In the genomic region with DNA sequence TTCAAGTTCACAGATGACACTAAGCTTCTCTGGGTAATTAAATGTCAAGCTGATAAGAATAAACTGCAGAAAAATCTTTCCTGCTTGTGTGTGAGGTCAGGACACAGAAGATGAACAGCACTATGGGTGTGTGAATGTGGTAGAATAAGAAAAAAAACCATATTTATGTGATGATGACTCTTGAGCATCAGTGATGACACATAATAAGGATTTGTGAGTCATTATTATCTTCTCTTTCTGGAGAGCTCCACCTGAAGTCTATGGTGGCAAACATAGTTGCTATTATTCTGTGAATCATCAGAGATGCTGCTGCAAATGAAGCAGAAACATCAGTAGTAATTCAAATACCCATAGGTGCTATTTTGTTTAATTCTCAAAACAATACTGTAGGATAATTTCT, we compare ENCODE assay signal across 2 cellular contexts.
TF ChIP-seq lines count a peak whose summit lies in the region.

No MANE protein-coding gene starts in this region.

TF ChIP-seq in IMR-90, 13 proteins besides CTCF, POLR2A, EP300 and RAD21:
- TF ChIP-seq, protein P1, sequence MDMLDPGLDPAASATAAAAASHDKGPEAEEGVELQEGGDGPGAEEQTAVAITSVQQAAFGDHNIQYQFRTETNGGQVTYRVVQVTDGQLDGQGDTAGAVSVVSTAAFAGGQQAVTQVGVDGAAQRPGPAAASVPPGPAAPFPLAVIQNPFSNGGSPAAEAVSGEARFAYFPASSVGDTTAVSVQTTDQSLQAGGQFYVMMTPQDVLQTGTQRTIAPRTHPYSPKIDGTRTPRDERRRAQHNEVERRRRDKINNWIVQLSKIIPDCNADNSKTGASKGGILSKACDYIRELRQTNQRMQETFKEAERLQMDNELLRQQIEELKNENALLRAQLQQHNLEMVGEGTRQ (IDR thresholded peaks at IDR 0.05; ENCODE audit: low read depth, low read length): no peak
- TF ChIP-seq FOS (IDR thresholded peaks at IDR 0.05; ENCODE audit: low read depth, low read length): no peak
- TF ChIP-seq, protein P2, sequence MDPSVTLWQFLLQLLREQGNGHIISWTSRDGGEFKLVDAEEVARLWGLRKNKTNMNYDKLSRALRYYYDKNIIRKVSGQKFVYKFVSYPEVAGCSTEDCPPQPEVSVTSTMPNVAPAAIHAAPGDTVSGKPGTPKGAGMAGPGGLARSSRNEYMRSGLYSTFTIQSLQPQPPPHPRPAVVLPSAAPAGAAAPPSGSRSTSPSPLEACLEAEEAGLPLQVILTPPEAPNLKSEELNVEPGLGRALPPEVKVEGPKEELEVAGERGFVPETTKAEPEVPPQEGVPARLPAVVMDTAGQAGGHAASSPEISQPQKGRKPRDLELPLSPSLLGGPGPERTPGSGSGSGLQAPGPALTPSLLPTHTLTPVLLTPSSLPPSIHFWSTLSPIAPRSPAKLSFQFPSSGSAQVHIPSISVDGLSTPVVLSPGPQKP (IDR thresholded peaks at IDR 0.05; ENCODE audit: borderline replicate concordance, low read depth, low read length): no peak
- TF ChIP-seq BHLHE40 (IDR thresholded peaks at IDR 0.05; ENCODE audit: low read depth, low read length): no peak
- TF ChIP-seq SMC3 (IDR thresholded peaks at IDR 0.05; ENCODE audit: low read depth, low read length): no peak
- no peak for TF ChIP-seq MAFK (IDR thresholded peaks at IDR 0.05; ENCODE audit: low read depth, low read length)
- no peak for TF ChIP-seq CEBPB (IDR thresholded peaks at IDR 0.05; ENCODE audit: low read depth, low read length)
- no peak for TF ChIP-seq RCOR1 (IDR thresholded peaks at IDR 0.05; ENCODE audit: insufficient replicate concordance, low read length)
- TF ChIP-seq MAZ (IDR thresholded peaks at IDR 0.05; ENCODE audit: borderline replicate concordance, low read depth, low read length): no peak
- TF ChIP-seq MXI1 (IDR thresholded peaks at IDR 0.05; ENCODE audit: borderline replicate concordance, low read depth, low read length): no peak
- TF ChIP-seq CHD1 (IDR thresholded peaks at IDR 0.05; ENCODE audit: low read depth, low read length): no peak
- TF ChIP-seq NFE2L2 (IDR thresholded peaks at IDR 0.05; ENCODE audit: low read depth, low read length): no peak
- no peak for TF ChIP-seq RFX5 (IDR thresholded peaks at IDR 0.05; ENCODE audit: low read depth, low read length)
TF ChIP-seq in IMR-90: peak in this region for 0.

TF ChIP-seq in endothelial cell of umbilical vein, 7 proteins besides CTCF, POLR2A, EP300 and RAD21:
- TF ChIP-seq FOS (IDR thresholded peaks at IDR 0.05; ENCODE audit: borderline replicate concordance, insufficient read depth, low read length): no peak
- peak; percentile 10 for TF ChIP-seq JUN (IDR thresholded peaks at IDR 0.05; ENCODE audit: borderline replicate concordance, insufficient read depth, insufficient read length, low read depth)
